18 cellular contexts compared by ENCODE assay signal in genomic region chr6:127219869-127220268, GRCh38.
"Had no signal": no experiment of that assay in that cellular context is flagged by ENCODE, and none has a peak within 500 bp of the region (broad histone marks: within the 10 kb centered on the region; RNA-seq: fewer than 3 reads in every experiment).

No MANE protein-coding gene starts in this region.

- H3K36me3 ChIP-seq: prostate gland, sigmoid colon, tibial artery, upper lobe of left lung, uterus had no signal

- H3K9me3 Mint-ChIP-seq: central memory CD8-positive, alpha-beta T cell had no signal

- H3K9ac ChIP-seq: parathyroid adenoma had no signal

- DNase-seq: cortex of kidney; dorsolateral prefrontal cortex; effector CD8-positive, alpha-beta T cell; kidney; left cardiac atrium; naive thymus-derived CD4-positive, alpha-beta T cell; nephron progenitor cell; sigmoid colon; small intestine; stimulated activated CD4-positive, alpha-beta T cell treated with anti-CD3 and anti-CD28 coated beads, Interleukin-2, amount 100 ng/mL, for 48 hours; stimulated activated naive CD4-positive, alpha-beta T cell treated with Interleukin-2 at 50 U/mL for 16 hours; tibial artery; upper lobe of left lung; uterus had no signal

- H3K4me3 ChIP-seq: dorsolateral prefrontal cortex, hepatocyte, prostate gland, sigmoid colon, tibial artery, upper lobe of left lung, uterus had no signal

- H3K27me3 ChIP-seq: hepatocyte, sigmoid colon, tibial artery, upper lobe of left lung, uterus had no signal

- H3K4me1 Mint-ChIP-seq: central memory CD8-positive, alpha-beta T cell; naive thymus-derived CD4-positive, alpha-beta T cell; nephron progenitor cell had no signal

- H3K27ac Mint-ChIP-seq: naive thymus-derived CD4-positive, alpha-beta T cell; nephron progenitor cell had no signal

- H3K4me3 Mint-ChIP-seq: central memory CD8-positive, alpha-beta T cell; naive thymus-derived CD4-positive, alpha-beta T cell; nephron progenitor cell had no signal

- H3K9me3 ChIP-seq: prostate gland, sigmoid colon, tibial artery, upper lobe of left lung, uterus had no signal

- ATAC-seq: naive thymus-derived CD4-positive, alpha-beta T cell had no signal

- H3K4me1 ChIP-seq: parathyroid adenoma, prostate gland, sigmoid colon, tibial artery, upper lobe of left lung, uterus had no signal

- H3K27ac ChIP-seq: dorsolateral prefrontal cortex, hepatocyte, parathyroid adenoma, prostate gland, sigmoid colon, tibial artery, upper lobe of left lung, uterus had no signal

- H3K36me3 Mint-ChIP-seq: naive thymus-derived CD4-positive, alpha-beta T cell had no signal
